15 cellular contexts compared by ENCODE assay signal in the genomic region with DNA sequence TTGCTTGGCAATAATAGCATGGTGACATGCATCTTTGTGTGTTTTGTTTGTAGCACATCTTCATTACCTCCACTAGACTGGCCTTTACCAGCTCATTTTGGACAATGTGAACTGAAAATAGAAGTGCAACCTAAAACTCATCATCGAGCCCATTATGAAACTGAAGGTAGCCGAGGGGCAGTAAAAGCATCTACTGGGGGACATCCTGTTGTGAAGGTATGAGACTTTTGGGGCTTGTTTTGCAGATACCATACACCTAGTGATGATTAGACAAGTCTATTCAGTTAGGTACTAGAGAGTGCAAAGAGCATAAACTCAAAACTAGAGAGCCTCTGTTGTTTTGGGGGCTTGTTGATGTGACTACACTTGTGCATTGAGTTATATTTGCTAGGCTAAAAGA. TPM values are rescaled to one million over a fixed set of nuclear protein-coding genes. Genes with fewer than 3 reads are reported as not detected.
DNase-seq lines count a peak whose midpoint lies in the region; ATAC-seq and TF ChIP-seq lines count a peak whose summit lies in the region.
"Had no signal": no experiment of that assay in that cellular context is flagged by ENCODE, and none has a peak within 500 bp of the region (broad histone marks: within the 10 kb centered on the region; RNA-seq: fewer than 3 reads in every experiment).

No MANE protein-coding gene starts in this region.

- no peak overlapping the region for H2BK15ac ChIP-seq in mesenchymal stem cell (ENCODE audit: low read depth, poor library complexity, severe bottlenecking)

- H2AFZ ChIP-seq in mesenchymal stem cell (ENCODE audit: low read depth, low read length), result no peak overlapping the region

- H3K36me3 Mint-ChIP-seq in CD4-positive, CD25-positive, alpha-beta regulatory T cell, result peaks cover 32% of the 10 kb centered on the region
- H3K36me3 Mint-ChIP-seq in activated CD8-positive, alpha-beta T cell treated with anti-CD3 and anti-CD28 coated beads, Interleukin-2, amount 10 ng/mL, durations not matched to agents 7 days and 5 days (ENCODE audit: low read depth), result peaks cover 52% of the 10 kb centered on the region

- H3K36me3 ChIP-seq in CD4-positive, CD25-positive, alpha-beta regulatory T cell (ENCODE audit: control insufficient read depth, insufficient read depth, low read length), result peaks cover 33% of the 10 kb centered on the region
- peaks cover 0 to 11% of the 10 kb centered on the region in 2 experiments for H3K36me3 ChIP-seq in mesenchymal stem cell (ENCODE audit: control insufficient read depth in 1 of 2, insufficient read depth in 2 of 2, low read depth in 1 of 2, low read length in 2 of 2)

- H3K9ac ChIP-seq in mesenchymal stem cell (ENCODE audit: low read length), result no peak overlapping the region

- H2AK5ac ChIP-seq in mesenchymal stem cell (ENCODE audit: low read length, severe bottlenecking), result no peak overlapping the region

- in situ Hi-C loops in GM13976 (cut with MboI; ENCODE audit: low sequenced_read_pairs, unreplicated experiment), result no loop called here

- no peaks in the 10 kb centered on the region for H3K27me3 Mint-ChIP-seq in CD4-positive, CD25-positive, alpha-beta regulatory T cell
- no peaks in the 10 kb centered on the region for H3K27me3 Mint-ChIP-seq in activated CD8-positive, alpha-beta T cell treated with anti-CD3 and anti-CD28 coated beads, Interleukin-2, amount 10 ng/mL, durations not matched to agents 7 days and 5 days (ENCODE audit: low read depth)

- H3K27ac ChIP-seq in CD4-positive, CD25-positive, alpha-beta regulatory T cell (ENCODE audit: insufficient read depth, low read length, poor library complexity, severe bottlenecking), result peak overlapping the region; percentile 47
- H3K27ac ChIP-seq in mesenchymal stem cell (ENCODE audit: low read length, poor library complexity, severe bottlenecking), result no peak overlapping the region
- H3K27ac ChIP-seq: epithelial cell of prostate, spleen had no signal

- H2BK120ac ChIP-seq in mesenchymal stem cell (ENCODE audit: low read depth, low read length), result no peak overlapping the region

- no peak overlapping the region for H3K4me2 ChIP-seq in mesenchymal stem cell (ENCODE audit: low read length, poor library complexity, severe bottlenecking)

- no peak overlapping the region for H4K91ac ChIP-seq in mesenchymal stem cell (ENCODE audit: low read length)

- POLR2A ChIA-PET in activated CD8-positive, alpha-beta T cell treated with anti-CD3 and anti-CD28 coated beads, Interleukin-2, amount 10 ng/mL, durations not matched to agents 7 days and 5 days (lab: Charles Lee), result interaction anchor here (1.0 to 1.5 kb wide), 2 partner anchors 9 to 10 kb away, joined by 3 to 4 read pairs; no protein-coding TSS in a partner anchor

- DNase-seq in CD4-positive, CD25-positive, alpha-beta regulatory T cell, result no peak
- DNase-seq in GM13976 (ENCODE audit: low spot score) (peak; percentile 48), hippocampal formation (lab: John Stamatoyannopoulos, UW) (no peak), mesenchymal stem cell (no peak), AG20443 (ENCODE audit: low spot score) (no peak), dedifferentiated amniotic fluid mesenchymal stem cell (ENCODE audit: extremely low spot score) (no peak)
- no peak for DNase-seq in activated CD8-positive, alpha-beta T cell treated with anti-CD3 and anti-CD28 coated beads, Interleukin-2, amount 10 ng/mL, durations not matched to agents 7 days and 5 days
- DNase-seq: DMS 273 treated with DMSO at 0.1 percent for 48 hours, head of caudate nucleus, NCI-H1436, spleen, substantia nigra had no signal

- no peak overlapping the region for H3K14ac ChIP-seq in mesenchymal stem cell (ENCODE audit: low read length in 2 of 2)

- no peak overlapping the region for H2BK12ac ChIP-seq in mesenchymal stem cell (ENCODE audit: low read length in 2 of 2)

- no peak overlapping the region for H4K8ac ChIP-seq in mesenchymal stem cell (ENCODE audit: low read length)

- no peaks in the 10 kb centered on the region for H3K9me3 ChIP-seq in CD4-positive, CD25-positive, alpha-beta regulatory T cell (ENCODE audit: control insufficient read depth in 2 of 2, low read length in 2 of 2)
- no peaks in the 10 kb centered on the region for H3K9me3 ChIP-seq in mesenchymal stem cell (ENCODE audit: control insufficient read depth, low read length)
- H3K9me3 ChIP-seq: spleen had no signal

- no peaks in the 10 kb centered on the region for H3K27me3 ChIP-seq in CD4-positive, CD25-positive, alpha-beta regulatory T cell (ENCODE audit: control insufficient read depth, insufficient read depth, low read length)
- H3K27me3 ChIP-seq in mesenchymal stem cell (ENCODE audit: control insufficient read depth in 1 of 2, insufficient read depth in 1 of 2, low read length in 2 of 2), result no peaks in the 10 kb centered on the region
- H3K27me3 ChIP-seq: spleen had no signal

- no peak for TF ChIP-seq CTCF in GM13976 (IDR thresholded peaks at IDR 0.05; ENCODE audit: borderline replicate concordance, control extremely low read depth, extremely low read depth, insufficient read depth, missing control alignments)

- H3K79me1 ChIP-seq in mesenchymal stem cell (replicated peaks; ENCODE audit: low read length, poor library complexity, severe bottlenecking), result peaks cover 29% of the 10 kb centered on the region

- no peaks in the 10 kb centered on the region for H3K9me3 Mint-ChIP-seq in CD4-positive, CD25-positive, alpha-beta regulatory T cell
- no peaks in the 10 kb centered on the region for H3K9me3 Mint-ChIP-seq in activated CD8-positive, alpha-beta T cell treated with anti-CD3 and anti-CD28 coated beads, Interleukin-2, amount 10 ng/mL, durations not matched to agents 7 days and 5 days (ENCODE audit: insufficient read depth)

- peak overlapping the region in 1 of 4 donors; percentile 7 for H3K4me3 Mint-ChIP-seq in CD4-positive, CD25-positive, alpha-beta regulatory T cell
- no peak overlapping the region for H3K4me3 Mint-ChIP-seq in activated CD8-positive, alpha-beta T cell treated with anti-CD3 and anti-CD28 coated beads, Interleukin-2, amount 10 ng/mL, durations not matched to agents 7 days and 5 days

- no peak overlapping the region for H3K23ac ChIP-seq in mesenchymal stem cell (ENCODE audit: low read length in 2 of 2)

- H3K4me3 ChIP-seq in CD4-positive, CD25-positive, alpha-beta regulatory T cell (ENCODE audit: low read depth, low read length), result peak overlapping the region; percentile 16
- H3K4me3 ChIP-seq in mesenchymal stem cell (ENCODE audit: insufficient read depth in 1 of 2, low read depth in 1 of 2, low read length in 2 of 2), result no peak overlapping the region
- H3K4me3 ChIP-seq: K562, spleen had no signal

- peak overlapping the region in 1 of 3 donors; percentile 66 for H3K27ac Mint-ChIP-seq in CD4-positive, CD25-positive, alpha-beta regulatory T cell
- H3K27ac Mint-ChIP-seq in activated CD8-positive, alpha-beta T cell treated with anti-CD3 and anti-CD28 coated beads, Interleukin-2, amount 10 ng/mL, durations not matched to agents 7 days and 5 days, result peak overlapping the region; percentile 43

- 100% methylated on average over 2 of the region's 2 CpGs for WGBS in mesenchymal stem cell

- no peak for ATAC-seq in CD4-positive, CD25-positive, alpha-beta regulatory T cell (ENCODE audit: low read depth in 2 of 2)
- ATAC-seq in HG02678 (IDR thresholded peaks at IDR 0.05; ENCODE audit: unreplicated experiment), result peak; percentile 48
- no peak for ATAC-seq in activated CD8-positive, alpha-beta T cell treated with anti-CD3 and anti-CD28 coated beads, Interleukin-2, amount 10 ng/mL, durations not matched to agents 7 days and 5 days
- ATAC-seq: K562 had no signal

- no peak overlapping the region for H3K18ac ChIP-seq in mesenchymal stem cell (ENCODE audit: low read depth in 1 of 2, low read length in 2 of 2)

- H3K4ac ChIP-seq in mesenchymal stem cell (ENCODE audit: low read depth in 1 of 2, low read length in 2 of 2), result no peak overlapping the region

- CTCF ChIA-PET in activated CD8-positive, alpha-beta T cell treated with anti-CD3 and anti-CD28 coated beads, Interleukin-2, amount 10 ng/mL, durations not matched to agents 7 days and 5 days (lab: Charles Lee), result interaction anchor here (2.5 kb wide), 1 partner anchor 33 kb away, joined by 7 read pairs; no protein-coding TSS in a partner anchor

- H2BK5ac ChIP-seq in mesenchymal stem cell (ENCODE audit: low read depth, low read length, poor library complexity, severe bottlenecking), result no peak overlapping the region

- peaks cover 35 to 67% (median 56%) of the 10 kb centered on the region in 4 donors for H3K4me1 Mint-ChIP-seq in CD4-positive, CD25-positive, alpha-beta regulatory T cell
- peaks cover 52% of the 10 kb centered on the region for H3K4me1 Mint-ChIP-seq in activated CD8-positive, alpha-beta T cell treated with anti-CD3 and anti-CD28 coated beads, Interleukin-2, amount 10 ng/mL, durations not matched to agents 7 days and 5 days (ENCODE audit: low read depth)

- H3K4me1 ChIP-seq in CD4-positive, CD25-positive, alpha-beta regulatory T cell (ENCODE audit: control insufficient read depth, insufficient read depth, low read length, poor library complexity, severe bottlenecking), result peaks cover 42% of the 10 kb centered on the region
- peaks cover 4% of the 10 kb centered on the region for H3K4me1 ChIP-seq in mesenchymal stem cell (ENCODE audit: control insufficient read depth, insufficient read depth, low read depth, low read length)

RNA-seq across cellular contexts. Expression of gene NFATC3, which starts 41.2 kb away (rescaled TPM):
- total RNA-seq in CD4-positive, CD25-positive, alpha-beta regulatory T cell, result 115 TPM
- 10 to 100 TPM; 52.0 to 67.5 (median 56.6) TPM for polyA plus RNA-seq in CD4-positive, CD25-positive, alpha-beta regulatory T cell
- 100 to 1,000 TPM; 166 to 169 TPM for total RNA-seq in activated CD8-positive, alpha-beta T cell treated with anti-CD3 and anti-CD28 coated beads, Interleukin-2, amount 10 ng/mL, durations not matched to agents 7 days and 5 days
- 11.8 TPM for polyA plus RNA-seq in mesenchymal stem cell (2013, experiment 1 of 2)
- 11.8 TPM for polyA plus RNA-seq in mesenchymal stem cell (2013, experiment 2 of 2)
